8 cellular contexts compared by ENCODE assay signal in the genomic region with DNA sequence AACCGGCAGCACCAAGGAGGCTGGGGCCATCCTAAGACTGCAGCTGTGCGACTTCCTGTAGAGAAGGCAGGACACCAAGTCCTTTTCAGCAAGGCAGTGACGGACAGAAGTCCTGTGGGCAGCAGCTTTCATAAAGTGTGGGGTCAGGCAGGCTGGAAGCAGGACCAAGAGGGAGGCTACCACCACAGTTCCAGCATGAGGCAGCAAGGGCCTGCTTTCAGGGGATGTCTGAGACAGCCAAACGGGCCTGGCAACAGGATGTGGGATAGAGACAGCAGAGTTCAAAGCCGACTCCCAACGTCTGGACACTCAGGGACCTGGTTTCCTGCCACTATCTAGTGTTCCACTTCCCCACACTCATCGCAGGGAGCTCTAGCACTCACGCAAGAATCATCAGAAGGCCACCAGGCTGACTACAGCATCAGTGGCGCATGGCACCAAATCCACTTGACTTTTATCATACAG. TPM values are rescaled to one million over a fixed set of nuclear protein-coding genes. Genes with fewer than 3 reads are reported as not detected.
DNase-seq lines count a peak whose midpoint lies in the region; ATAC-seq and TF ChIP-seq lines count a peak whose summit lies in the region.

No MANE protein-coding gene starts in this region.

- intact Hi-C loops in testis (cut with DNase I; ENCODE audit: low total_unique reads) = no loop called here

- TF ChIP-seq POLR2A in testis (IDR thresholded peaks at IDR 0.05) = no peak

- H3K27me3 ChIP-seq in HUES6 (ENCODE audit: control insufficient read depth, insufficient read depth, low read length) (no peaks in the 10 kb centered on the region), testis (no peaks in the 10 kb centered on the region)

- peak overlapping the region; percentile 87 to 92 (median 89) for H3K27ac Mint-ChIP-seq in immature natural killer cell

- H3K36me3 ChIP-seq in HUES6 (ENCODE audit: control insufficient read depth, insufficient read depth, low read length) = no peaks in the 10 kb centered on the region
- H3K36me3 ChIP-seq in testis (ENCODE audit: low read depth, missing control alignments) = no peaks in the 10 kb centered on the region

- DNase-seq in AML-193 (lab: John Stamatoyannopoulos, UW) = peak; percentile 19 to 33
- DNase-seq in activated T-cell treated with anti-CD3 and anti-CD28 coated beads, Interleukin-2, amount 50 U/mL, for 4 hours = no peak
- peak; percentile 25 to 28 (median 28) for DNase-seq in immature natural killer cell
- DNase-seq in testis = peak; percentile 35
- no peak for DNase-seq in effector CD8-positive, alpha-beta T cell (lab: John Stamatoyannopoulos, UW)
- DNase-seq in NCI-H524 (lab: John Stamatoyannopoulos, UW) = no peak
- no peak for DNase-seq in iPS-NIHi7 (ENCODE audit: extremely low spot score)

- peaks cover 5% of the 10 kb centered on the region for H3K36me3 Mint-ChIP-seq in activated T-cell treated with anti-CD3 and anti-CD28 coated beads, Interleukin-2, amount 50 U/mL, for 4 hours (ENCODE audit: insufficient read depth)
- H3K36me3 Mint-ChIP-seq in immature natural killer cell = no peaks in the 10 kb centered on the region

- H3K9me3 Mint-ChIP-seq in activated T-cell treated with anti-CD3 and anti-CD28 coated beads, Interleukin-2, amount 50 U/mL, for 4 hours = no peaks in the 10 kb centered on the region
- H3K9me3 Mint-ChIP-seq in immature natural killer cell = peaks cover 0 to 2% (median 0%) of the 10 kb centered on the region in 6 donors

- H3K4me1 ChIP-seq in HUES6 (ENCODE audit: control insufficient read depth, insufficient read depth, low read length) = peaks cover 59% of the 10 kb centered on the region
- H3K4me1 ChIP-seq in testis = peaks cover 66% of the 10 kb centered on the region

- WGBS in testis, 2 donors = 28 to 54% methylated on average over 7 to 9 of the region's 9 CpGs

- H3K27ac ChIP-seq in HUES6 (ENCODE audit: low read depth, low read length) (no peak overlapping the region), testis (peak overlapping the region in 1 of 2 donors; percentile 3)

- H3K4me3 Mint-ChIP-seq in activated T-cell treated with anti-CD3 and anti-CD28 coated beads, Interleukin-2, amount 50 U/mL, for 4 hours = peak overlapping the region; percentile 88
- peak overlapping the region; percentile 81 to 98 (median 90) for H3K4me3 Mint-ChIP-seq in immature natural killer cell

- no peak for TF ChIP-seq CTCF in testis (IDR thresholded peaks at IDR 0.05)

- H3K4me3 ChIP-seq in HUES6 (ENCODE audit: low read depth, low read length) = peak overlapping the region; percentile 19; the same call in 1 of the 2 replicates
- H3K4me3 ChIP-seq in testis = no peak overlapping the region

- peaks cover 80% of the 10 kb centered on the region for H3K4me1 Mint-ChIP-seq in activated T-cell treated with anti-CD3 and anti-CD28 coated beads, Interleukin-2, amount 50 U/mL, for 4 hours (ENCODE audit: low read depth)
- H3K4me1 Mint-ChIP-seq in immature natural killer cell = peaks cover 80 to 85% of the 10 kb centered on the region in 2 donors

- no peak overlapping the region for H3K9ac ChIP-seq in HUES6 (ENCODE audit: low read length)

- no peaks in the 10 kb centered on the region for H3K27me3 Mint-ChIP-seq in activated T-cell treated with anti-CD3 and anti-CD28 coated beads, Interleukin-2, amount 50 U/mL, for 4 hours (ENCODE audit: low read depth)
- peaks cover 0 to 9% (median 8%) of the 10 kb centered on the region in 3 donors for H3K27me3 Mint-ChIP-seq in immature natural killer cell (ENCODE audit: low read depth in 3 of 3)

- peak; percentile 10 to 13 for ATAC-seq in activated T-cell treated with anti-CD3 and anti-CD28 coated beads, Interleukin-2, amount 50 U/mL, for 4 hours

- no peaks in the 10 kb centered on the region for H3K9me3 ChIP-seq in HUES6 (ENCODE audit: control insufficient read depth, insufficient read depth, low read depth, low read length)
- H3K9me3 ChIP-seq in testis = no peaks in the 10 kb centered on the region

RNA-seq across cellular contexts. Expression of gene USP7, which starts 5.3 kb away (rescaled TPM):
- 100 to 1,000 TPM; 189 to 210 (median 196) TPM for total RNA-seq in activated T-cell treated with anti-CD3 and anti-CD28 coated beads, Interleukin-2, amount 50 U/mL, for 4 hours
- polyA plus RNA-seq in immature natural killer cell (10 to 100 TPM in 2 of 3 donors, 1 to 10 TPM in 1; 4.4 to 11.9 (median 10.2) TPM), testis (ENCODE audit: insufficient read depth, low read depth, low replicate concordance) (172 TPM)
- 100 to 1,000 TPM; 159 to 173 TPM for total RNA-seq in testis

Comparison
In these comparisons a context has a peak if more than half of its experiments do, and no peak if none do; other contexts are left out.
1. DNase-seq: peak in AML-193 (2 of 2), immature natural killer cell (3 of 3) and testis (single experiment); none in activated T-cell treated with anti-CD3 and anti-CD28 coated beads, Interleukin-2, amount 50 U/mL, for 4 hours (single experiment), effector CD8-positive, alpha-beta T cell (single experiment), NCI-H524 (0 of 2) and iPS-NIHi7 (single experiment).